In genomic region chr4:3340703-3341088, GRCh38 we compare ENCODE assay signal across 1 cellular context.
TF ChIP-seq lines count a peak whose summit lies in the region.

No MANE protein-coding gene starts in this region.

TF ChIP-seq in GM23338, 12 proteins besides CTCF, POLR2A, EP300 and RAD21 (continued from another document):
- TF ChIP-seq ZNF462 (CRISPR knock-in tag; IDR thresholded peaks at IDR 0.05) (no peak), ETS1 (IDR thresholded peaks at IDR 0.05) (no peak), NANOG (IDR thresholded peaks at IDR 0.05; ENCODE audit: borderline replicate concordance) (no peak), STAT1 (IDR thresholded peaks at IDR 0.05; ENCODE audit: unreplicated experiment) (no peak), POLR2AphosphoS5 (IDR thresholded peaks at IDR 0.05; ENCODE audit: low read depth) (no peak), CREB1 (CRISPR knock-in tag; IDR thresholded peaks at IDR 0.05; ENCODE audit: low read depth) (no peak), EZH2phosphoT487 (IDR thresholded peaks at IDR 0.05; ENCODE audit: unreplicated experiment) (no peak), ZNF114 (CRISPR knock-in tag; IDR thresholded peaks at IDR 0.05) (no peak)
